2 cellular contexts compared by ENCODE assay signal in genomic region chr11:111923951-111924350, GRCh38.
TF ChIP-seq lines count a peak whose summit lies in the region.

No MANE protein-coding gene starts in this region.

TF ChIP-seq in SK-N-SH, 30 proteins besides CTCF, POLR2A, EP300 and RAD21:
- TF ChIP-seq FOXJ3 (CRISPR knock-in tag; IDR thresholded peaks at IDR 0.05): no peak
- TF ChIP-seq ELF1 (IDR thresholded peaks at IDR 0.05): no peak
- TF ChIP-seq MEF2A (IDR thresholded peaks at IDR 0.05; ENCODE audit: borderline replicate concordance, low read depth): no peak
- TF ChIP-seq NFIC (IDR thresholded peaks at IDR 0.05; ENCODE audit: borderline replicate concordance): no peak
- no peak for TF ChIP-seq TAF1 (IDR thresholded peaks at IDR 0.05; ENCODE audit: borderline replicate concordance, low read depth, low read length)
- TF ChIP-seq IRF3 (IDR thresholded peaks at IDR 0.05; ENCODE audit: low read depth, low read length): no peak
- TF ChIP-seq SMC3 (IDR thresholded peaks at IDR 0.05; ENCODE audit: low read depth, low read length): no peak
- TF ChIP-seq FOXM1 (IDR thresholded peaks at IDR 0.05; ENCODE audit: low read depth): no peak
- TF ChIP-seq MXI1 (IDR thresholded peaks at IDR 0.05; ENCODE audit: low read depth, low read length): no peak
- no peak for TF ChIP-seq USF1 (IDR thresholded peaks at IDR 0.05; ENCODE audit: borderline replicate concordance, low read depth)
- TF ChIP-seq FOSL2 (IDR thresholded peaks at IDR 0.05; ENCODE audit: borderline replicate concordance, low read depth): no peak
- no peak for TF ChIP-seq USF2 (IDR thresholded peaks at IDR 0.05; ENCODE audit: borderline replicate concordance, low read depth, low read length)
- no peak for TF ChIP-seq SIN3A (IDR thresholded peaks at IDR 0.05; ENCODE audit: borderline replicate concordance, low read depth, low read length)
- no peak for TF ChIP-seq PBX3 (IDR thresholded peaks at IDR 0.05)

TF ChIP-seq in SK-N-SH treated with all-trans-retinoic acid at 6 μM for 48 hours, 23 proteins besides CTCF, POLR2A, EP300 and RAD21:
- TF ChIP-seq TCF4 (CRISPR knock-in tag; IDR thresholded peaks at IDR 0.05; ENCODE audit: borderline replicate concordance) (no peak), PATZ1 (CRISPR knock-in tag; IDR thresholded peaks at IDR 0.05; ENCODE audit: borderline replicate concordance) (no peak), ESRRG (CRISPR knock-in tag; IDR thresholded peaks at IDR 0.05) (no peak)
